Comparison of ENCODE assay signal across 14 cellular contexts in genomic region chr1:219659682-219660081, GRCh38. TPM values are rescaled to one million over a fixed set of nuclear protein-coding genes. Genes with fewer than 3 reads are reported as not detected.
DNase-seq lines count a peak whose midpoint lies in the region; ATAC-seq and TF ChIP-seq lines count a peak whose summit lies in the region.
"Had no signal": no experiment of that assay in that cellular context is flagged by ENCODE, and none has a peak within 500 bp of the region (broad histone marks: within the 10 kb centered on the region; RNA-seq: fewer than 3 reads in every experiment).

No MANE protein-coding gene starts in this region.

- no peaks in the 10 kb centered on the region for H3K36me3 Mint-ChIP-seq in chondrocyte (ENCODE audit: low read depth)
- H3K36me3 Mint-ChIP-seq in activated T-cell treated with anti-CD3 and anti-CD28 coated beads, Interleukin-2, amount 50 U/mL, for 4 hours (ENCODE audit: insufficient read depth), result no peaks in the 10 kb centered on the region

- H3K4me3 ChIP-seq in skeletal muscle satellite cell (ENCODE audit: low read length), result no peak overlapping the region
- H3K4me3 ChIP-seq: psoas muscle had no signal

- H3K9me3 ChIP-seq in skeletal muscle satellite cell (replicated peaks; ENCODE audit: low read length), result no peaks in the 10 kb centered on the region
- H3K9me3 ChIP-seq: psoas muscle had no signal

- H3K36me3 ChIP-seq in skeletal muscle satellite cell (ENCODE audit: insufficient read depth, low read length), result no peaks in the 10 kb centered on the region

- TF ChIP-seq CTCF in chondrocyte (IDR thresholded peaks at IDR 0.05), result no peak

- peaks cover 21% of the 10 kb centered on the region for H3K4me1 ChIP-seq in skeletal muscle satellite cell (ENCODE audit: control insufficient read depth, insufficient read depth, low read length)
- H3K4me1 ChIP-seq: psoas muscle had no signal

- H3K9ac ChIP-seq in skeletal muscle satellite cell (ENCODE audit: low read depth, low read length), result peak overlapping the region; percentile 7

- DNase-seq in NOMO-1 treated with DMSO at 0.1 percent for 48 hours (lab: John Stamatoyannopoulos, UW; ENCODE audit: unreplicated experiment), result peak; percentile 1
- DNase-seq in NOMO-1 treated with dmso at 0.1 percent for 144 hours (lab: John Stamatoyannopoulos, UW; ENCODE audit: unreplicated experiment), result no peak
- DNase-seq in NCI-H2171 treated with DMSO at 0.1 percent for 48 hours (lab: John Stamatoyannopoulos, UW), result peak; percentile 85
- no peak for DNase-seq in chondrocyte (ENCODE audit: low spot score)
- no peak for DNase-seq in activated T-cell treated with anti-CD3 and anti-CD28 coated beads, Interleukin-2, amount 50 U/mL, for 4 hours
- no peak for DNase-seq in activated CD4-positive, alpha-beta T cell treated with anti-CD3 and anti-CD28 coated beads for 1 hour
- DNase-seq: activated CD4-positive, alpha-beta T cell treated with anti-CD3 and anti-CD28 coated beads, Interleukin-2, amount 10 ng/mL, durations not matched to agents 7 days and 5 days; Karpas-422; left cardiac atrium; psoas muscle had no signal

- no peaks in the 10 kb centered on the region for H3K27me3 Mint-ChIP-seq in chondrocyte (ENCODE audit: low read depth)
- H3K27me3 Mint-ChIP-seq in activated T-cell treated with anti-CD3 and anti-CD28 coated beads, Interleukin-2, amount 50 U/mL, for 4 hours (ENCODE audit: low read depth), result peaks cover 22% of the 10 kb centered on the region

- H3K4me2 ChIP-seq in skeletal muscle satellite cell (ENCODE audit: low read length), result peak overlapping the region; percentile 21

- no peak for ATAC-seq in HG03175 (IDR thresholded peaks at IDR 0.05; ENCODE audit: unreplicated experiment)
- no peak for ATAC-seq in activated T-cell treated with anti-CD3 and anti-CD28 coated beads, Interleukin-2, amount 50 U/mL, for 4 hours
- ATAC-seq: psoas muscle had no signal

- H3K27ac Mint-ChIP-seq in chondrocyte (ENCODE audit: unreplicated experiment), result peak overlapping the region; percentile 86
- H3K27ac Mint-ChIP-seq: activated CD4-positive, alpha-beta T cell treated with anti-CD3 and anti-CD28 coated beads, Interleukin-2, amount 10 ng/mL, durations not matched to agents 7 days and 5 days had no signal

- no peak overlapping the region for H3K4me3 Mint-ChIP-seq in chondrocyte (ENCODE audit: unreplicated experiment)
- H3K4me3 Mint-ChIP-seq in activated T-cell treated with anti-CD3 and anti-CD28 coated beads, Interleukin-2, amount 50 U/mL, for 4 hours, result no peak overlapping the region
- H3K4me3 Mint-ChIP-seq: activated CD4-positive, alpha-beta T cell treated with anti-CD3 and anti-CD28 coated beads, Interleukin-2, amount 10 ng/mL, durations not matched to agents 7 days and 5 days had no signal

- no peaks in the 10 kb centered on the region for H3K27me3 ChIP-seq in skeletal muscle satellite cell (ENCODE audit: control insufficient read depth, insufficient read depth, low read length)

- H3K9me3 Mint-ChIP-seq in chondrocyte (ENCODE audit: low read depth), result no peaks in the 10 kb centered on the region
- H3K9me3 Mint-ChIP-seq in activated T-cell treated with anti-CD3 and anti-CD28 coated beads, Interleukin-2, amount 50 U/mL, for 4 hours, result no peaks in the 10 kb centered on the region
- H3K9me3 Mint-ChIP-seq: activated CD4-positive, alpha-beta T cell treated with anti-CD3 and anti-CD28 coated beads, Interleukin-2, amount 10 ng/mL, durations not matched to agents 7 days and 5 days had no signal

- peaks cover 42% of the 10 kb centered on the region for H3K4me1 Mint-ChIP-seq in chondrocyte (ENCODE audit: low read depth)
- peaks cover 3% of the 10 kb centered on the region for H3K4me1 Mint-ChIP-seq in activated T-cell treated with anti-CD3 and anti-CD28 coated beads, Interleukin-2, amount 50 U/mL, for 4 hours (ENCODE audit: low read depth)

RNA-seq across cellular contexts. Expression of gene ZC3H11B, which starts 46.8 kb away (rescaled TPM):
- total RNA-seq in chondrocyte, result 0.17 to 0.29 TPM (median 0.28 TPM) in 3 replicates
- under 0.01 TPM in 2 replicates for total RNA-seq in skeletal muscle satellite cell (2012; rRNA removed)
- under 1 TPM in 1 of 3 donors, not detected in 2; 0.18 TPM for total RNA-seq in activated T-cell treated with anti-CD3 and anti-CD28 coated beads, Interleukin-2, amount 50 U/mL, for 4 hours
- total RNA-seq: epithelial cell of proximal tubule, urinary bladder had no signal

Comparison
In these comparisons a context has a peak if more than half of its experiments do, and no peak if none do; other contexts are left out.
1. DNase-seq: peak in NOMO-1 treated with DMSO at 0.1 percent for 48 hours (single experiment) and NCI-H2171 treated with DMSO at 0.1 percent for 48 hours (single experiment); none in NOMO-1 treated with dmso at 0.1 percent for 144 hours (single experiment), chondrocyte (single experiment), activated T-cell treated with anti-CD3 and anti-CD28 coated beads, Interleukin-2, amount 50 U/mL, for 4 hours (single experiment) and activated CD4-positive, alpha-beta T cell treated with anti-CD3 and anti-CD28 coated beads for 1 hour (single experiment).